Comparison of ENCODE assay signal across 8 cellular contexts in genomic region chr7:94223375-94224084, GRCh38.
DNase-seq lines count a peak whose midpoint lies in the region; ATAC-seq and TF ChIP-seq lines count a peak whose summit lies in the region.

No MANE protein-coding gene starts in this region.

- H3K4me2 ChIP-seq in HCT116 (ENCODE audit: low read length) (peak overlapping the region; percentile 40), OCI-LY3 (ENCODE audit: low read length) (peak overlapping the region; percentile 19; the same call in 1 of the 2 replicates)

- peaks cover 3% of the 10 kb centered on the region for H3K9me3 Mint-ChIP-seq in CD4-positive, alpha-beta T cell

- TF ChIP-seq EP300 in esophagus muscularis mucosa (IDR thresholded peaks at IDR 0.05) (no peak), gastroesophageal sphincter (IDR thresholded peaks at IDR 0.05) (no peak)

- no peak overlapping the region for H3K27ac ChIP-seq in HCT116 (ENCODE audit: low read depth, low read length)
- H3K27ac ChIP-seq in OCI-LY3 (ENCODE audit: low read length): no peak overlapping the region
- H3K27ac ChIP-seq in esophagus muscularis mucosa (replicated peaks in 1 of 4): no peak overlapping the region
- H3K27ac ChIP-seq in CD4-positive, alpha-beta T cell (ENCODE audit: low read depth, low read length): no peak overlapping the region
- H3K27ac ChIP-seq in gastroesophageal sphincter: no peak overlapping the region

- peak; percentile 65 for TF ChIP-seq RAD21 in HCT116 (IDR thresholded peaks at IDR 0.05; ENCODE audit: low read depth)

- no peaks in the 10 kb centered on the region for H3K36me3 Mint-ChIP-seq in CD4-positive, alpha-beta T cell (ENCODE audit: low read depth)

- no peaks in the 10 kb centered on the region for H3K4me1 Mint-ChIP-seq in CD4-positive, alpha-beta T cell (ENCODE audit: low read depth)

- no peaks in the 10 kb centered on the region for H3K79me2 ChIP-seq in HCT116 (ENCODE audit: insufficient read depth, low read length)
- H3K79me2 ChIP-seq in OCI-LY3 (ENCODE audit: low read length): no peaks in the 10 kb centered on the region

- H2AFZ ChIP-seq in HCT116 (ENCODE audit: low read depth, low read length, poor library complexity, severe bottlenecking) (peak overlapping the region; percentile 81), OCI-LY3 (ENCODE audit: low read depth, low read length) (no peak overlapping the region)

- H3K27ac Mint-ChIP-seq in CD4-positive, alpha-beta T cell: no peak overlapping the region

- intact Hi-C loops in HCT116 (cut with micrococcal nuclease): loop anchor here (5.0 kb wide), 4 partner anchors 321 to 976 kb away; no protein-coding TSS in a partner anchor
- intact Hi-C loops in esophagus muscularis mucosa (cut with DNase I): no loop called here
- intact Hi-C loops in CD4-positive, alpha-beta T cell (cut with DNase I, micrococcal nuclease): no loop called here

- no peak overlapping the region for H3K4me3 ChIP-seq in AG10803 (ENCODE audit: low read length)
- H3K4me3 ChIP-seq in HCT116 (replicated peaks in 1 of 2; ENCODE audit: low read depth in 1 of 2, low read length in 2 of 2): 0 out of 4 replicates have a peak overlapping the region, but pooled peaks of 1 of the 2 experiments have one; percentile 1
- H3K4me3 ChIP-seq in OCI-LY3 (ENCODE audit: low read length): no peak overlapping the region
- no peak overlapping the region for H3K4me3 ChIP-seq in esophagus muscularis mucosa
- no peak overlapping the region for H3K4me3 ChIP-seq in gastroesophageal sphincter

- no peaks in the 10 kb centered on the region for H3K36me3 ChIP-seq in HCT116 (ENCODE audit: control insufficient read depth in 1 of 2, insufficient read depth in 2 of 2, low read length in 2 of 2)
- H3K36me3 ChIP-seq in OCI-LY3 (replicated peaks; ENCODE audit: low read depth, low read length): no peaks in the 10 kb centered on the region
- H3K36me3 ChIP-seq in esophagus muscularis mucosa: no peaks in the 10 kb centered on the region
- no peaks in the 10 kb centered on the region for H3K36me3 ChIP-seq in gastroesophageal sphincter

- H3K9me2 ChIP-seq in HCT116 (ENCODE audit: insufficient read depth): no peaks in the 10 kb centered on the region

- RAD21 ChIA-PET in HCT116 (lab: Charles Lee; ENCODE audit: low non-redundant PET in 1 of 2, low total read pairs in 2 of 2, uncharacterized antibody in 2 of 2, unreplicated experiment in 2 of 2): no interaction called here

- CTCF ChIA-PET in HCT116 (lab: Charles Lee): interaction anchor here (1.4 kb wide), 1 partner anchor 602 kb away, joined by 5 read pairs; no protein-coding TSS in a partner anchor
- CTCF ChIA-PET in CD4-positive, alpha-beta T cell (lab: Charles Lee): no interaction called here

- H3K9ac ChIP-seq in HCT116 (ENCODE audit: low read length) (no peak overlapping the region), OCI-LY3 (ENCODE audit: low read length) (no peak overlapping the region)

- no peaks in the 10 kb centered on the region for H3K27me3 ChIP-seq in HCT116 (ENCODE audit: insufficient read depth, low read length)
- H3K27me3 ChIP-seq in OCI-LY3 (ENCODE audit: low read depth, low read length): no peaks in the 10 kb centered on the region
- no peaks in the 10 kb centered on the region for H3K27me3 ChIP-seq in esophagus muscularis mucosa
- no peaks in the 10 kb centered on the region for H3K27me3 ChIP-seq in CD4-positive, alpha-beta T cell (ENCODE audit: control insufficient read depth, insufficient read depth, low read length)
- H3K27me3 ChIP-seq in gastroesophageal sphincter: no peaks in the 10 kb centered on the region

- H3K27me3 Mint-ChIP-seq in CD4-positive, alpha-beta T cell: no peaks in the 10 kb centered on the region

- POLR2A ChIA-PET in HCT116 (lab: Charles Lee): no interaction called here
- POLR2A ChIA-PET in CD4-positive, alpha-beta T cell (lab: Charles Lee): no interaction called here

- BruUV-seq in HCT116 (replicated peaks; lab: Mats Ljungman, UMichigan): no TSS peak

- ATAC-seq in HCT116: peak; percentile 80
- ATAC-seq in HG03520 (IDR thresholded peaks at IDR 0.05; ENCODE audit: unreplicated experiment): no peak
- ATAC-seq in CD4-positive, alpha-beta T cell (ENCODE audit: poor library complexity): no peak
- ATAC-seq in gastroesophageal sphincter: no peak

- H3K9me3 ChIP-seq in HCT116 (ENCODE audit: control insufficient read depth in 1 of 2, insufficient read depth in 1 of 2, low read depth in 1 of 2, low read length in 2 of 2) (no peaks in the 10 kb centered on the region), OCI-LY3 (ENCODE audit: insufficient read depth, low read length) (no peaks in the 10 kb centered on the region), esophagus muscularis mucosa (no peaks in the 10 kb centered on the region), gastroesophageal sphincter (no peaks in the 10 kb centered on the region)
- H3K9me3 ChIP-seq in CD4-positive, alpha-beta T cell (ENCODE audit: control insufficient read depth, low read length): no peaks in the 10 kb centered on the region

- H3K4me3 Mint-ChIP-seq in CD4-positive, alpha-beta T cell: no peak overlapping the region

- H4K20me1 ChIP-seq in HCT116 (ENCODE audit: insufficient read depth): no peaks in the 10 kb centered on the region
- no peaks in the 10 kb centered on the region for H4K20me1 ChIP-seq in OCI-LY3 (ENCODE audit: insufficient read depth, low read length)

- TF ChIP-seq POLR2A in HCT116 (IDR thresholded peaks at IDR 0.05; ENCODE audit: borderline replicate concordance, extremely low read depth, insufficient read depth, insufficient read length) (no peak), esophagus muscularis mucosa (IDR thresholded peaks at IDR 0.05; ENCODE audit: low read depth) (no peak), gastroesophageal sphincter (IDR thresholded peaks at IDR 0.05) (no peak)

- DNase-seq in AG10803 (ENCODE audit: low read depth): peak; percentile 50
- DNase-seq in HCT116 (ENCODE audit: low read depth, low spot score): peak; percentile 41
- peak; percentile 0 for DNase-seq in globus pallidus (ENCODE audit: low spot score)
- no peak for DNase-seq in esophagus muscularis mucosa (ENCODE audit: extremely low spot score)
- no peak for DNase-seq in CD4-positive, alpha-beta T cell

- TF ChIP-seq CTCF in AG10803 (conservative IDR thresholded peaks at IDR 0.05; ENCODE audit: low read length): peak; percentile 74
- peak; percentile 35 to 52 (median 50); a peak in 4 of 6 replicates for TF ChIP-seq CTCF in HCT116 (IDR thresholded peaks at IDR 0.05 in 2 of 3, conservative IDR thresholded peaks at IDR 0.05 in 1 of 3; ENCODE audit: borderline replicate concordance in 1 of 3, insufficient read depth in 1 of 3, low read depth in 2 of 3, low read length in 2 of 3)
- TF ChIP-seq CTCF in OCI-LY3 (IDR thresholded peaks at IDR 0.05; ENCODE audit: low read depth, low read length): peak; percentile 67
- no peak for TF ChIP-seq CTCF in esophagus muscularis mucosa (IDR thresholded peaks at IDR 0.05)
- TF ChIP-seq CTCF in CD4-positive, alpha-beta T cell (IDR thresholded peaks at IDR 0.05): no peak
- peak in 2 of 4 experiments; percentile 6 to 35 for TF ChIP-seq CTCF in gastroesophageal sphincter (IDR thresholded peaks at IDR 0.05)

- H3K4me1 ChIP-seq in HCT116 (ENCODE audit: control insufficient read depth in 1 of 2, insufficient read depth in 2 of 2, low read length in 2 of 2) (peaks cover 0 to 9% of the 10 kb centered on the region in 2 experiments; a peak in 1 of 4 replicates), OCI-LY3 (ENCODE audit: low read length) (no peaks in the 10 kb centered on the region), esophagus muscularis mucosa (peaks cover 0 to 6% (median 2%) of the 10 kb centered on the region in 4 donors), gastroesophageal sphincter (peaks cover 0 to 3% (median 0%) of the 10 kb centered on the region in 3 donors)

- 25% methylated on average over 6 of the region's 6 CpGs for WGBS in esophagus muscularis mucosa
- WGBS in gastroesophageal sphincter (ENCODE audit: low coverage in 1 of 2), 2 donors: 21% methylated on average over 4 to 6 of the region's 6 CpGs

TF ChIP-seq in HCT116, 20 proteins besides CTCF, POLR2A, EP300 and RAD21:
- no peak for TF ChIP-seq ATF3 (IDR thresholded peaks at IDR 0.05)
- no peak for TF ChIP-seq SIN3A (IDR thresholded peaks at IDR 0.05; ENCODE audit: low read depth)
- TF ChIP-seq JUND (IDR thresholded peaks at IDR 0.05): no peak
- no peak for TF ChIP-seq REST (IDR thresholded peaks at IDR 0.05; ENCODE audit: low read depth)
- TF ChIP-seq ZNF274 (IDR thresholded peaks at IDR 0.05; ENCODE audit: low read depth, low read length): no peak
- TF ChIP-seq POLR2AphosphoS5 (IDR thresholded peaks at IDR 0.05; ENCODE audit: low read depth, low read length): no peak

Comparison
In these comparisons a context has a peak if more than half of its experiments do, and no peak if none do; other contexts are left out.
1. DNase-seq: peak in AG10803 (single experiment), HCT116 (single experiment) and globus pallidus (single experiment); none in esophagus muscularis mucosa (single experiment) and CD4-positive, alpha-beta T cell (0 of 10).
2. CTCF ChIP-seq: peak in AG10803 (single experiment), HCT116 (3 of 3) and OCI-LY3 (single experiment); none in esophagus muscularis mucosa (0 of 3) and CD4-positive, alpha-beta T cell (single experiment).